Comparison of ENCODE assay signal across 1 cellular context in genomic region chr6:38261626-38262025, GRCh38.
TF ChIP-seq lines count a peak whose summit lies in the region.

No MANE protein-coding gene starts in this region.

TF ChIP-seq in SK-N-SH treated with all-trans-retinoic acid at 6 μM for 48 hours, 23 proteins besides CTCF, POLR2A, EP300 and RAD21 (continued from another document):
- TF ChIP-seq TOX (CRISPR knock-in tag; IDR thresholded peaks at IDR 0.05; ENCODE audit: borderline replicate concordance): no peak
- TF ChIP-seq, protein P1, sequence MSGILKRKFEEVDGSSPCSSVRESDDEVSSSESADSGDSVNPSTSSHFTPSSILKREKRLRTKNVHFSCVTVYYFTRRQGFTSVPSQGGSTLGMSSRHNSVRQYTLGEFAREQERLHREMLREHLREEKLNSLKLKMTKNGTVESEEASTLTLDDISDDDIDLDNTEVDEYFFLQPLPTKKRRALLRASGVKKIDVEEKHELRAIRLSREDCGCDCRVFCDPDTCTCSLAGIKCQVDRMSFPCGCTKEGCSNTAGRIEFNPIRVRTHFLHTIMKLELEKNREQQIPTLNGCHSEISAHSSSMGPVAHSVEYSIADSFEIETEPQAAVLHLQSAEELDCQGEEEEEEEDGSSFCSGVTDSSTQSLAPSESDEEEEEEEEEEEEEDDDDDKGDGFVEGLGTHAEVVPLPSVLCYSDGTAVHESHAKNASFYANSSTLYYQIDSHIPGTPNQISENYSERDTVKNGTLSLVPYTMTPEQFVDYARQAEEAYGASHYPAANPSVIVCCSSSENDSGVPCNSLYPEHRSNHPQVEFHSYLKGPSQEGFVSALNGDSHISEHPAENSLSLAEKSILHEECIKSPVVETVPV (CRISPR knock-in tag; IDR thresholded peaks at IDR 0.05): no peak
